ENCODE assay signal across 1 cellular context in genomic region chr7:26684447-26684846, GRCh38.
A peak's percentile ranks its signal among the peaks of the same experiment; 100 is the strongest.
TF ChIP-seq lines count a peak whose summit lies in the region.

No MANE protein-coding gene starts in this region.

TF ChIP-seq in HEK293, 187 proteins besides CTCF, POLR2A, EP300 and RAD21 (continued from another document):
- TF ChIP-seq PRDM6 (tag by site-specific recombination; IDR thresholded peaks at IDR 0.05) (peak; percentile 88), MZF1 (tag by site-specific recombination; IDR thresholded peaks at IDR 0.05; ENCODE audit: borderline replicate concordance) (peak; percentile 42; the same call in 1 of the 2 replicates), OSR2 (tag by site-specific recombination; IDR thresholded peaks at IDR 0.05) (peak; percentile 79), ZNF10 (tag by site-specific recombination; IDR thresholded peaks at IDR 0.05) (peak; percentile 66), BCL11A (tag by site-specific recombination; IDR thresholded peaks at IDR 0.05; ENCODE audit: low read depth) (0 out of 2 replicates have a peak, but pooled peaks have one; percentile 38), ZNF366 (tag by site-specific recombination; conservative IDR thresholded peaks at IDR 0.05) (0 out of 2 replicates have a peak, but pooled peaks have one; percentile 42), ZNF239 (tag by site-specific recombination; IDR thresholded peaks at IDR 0.05) (no peak), BCL11B (tag by site-specific recombination; IDR thresholded peaks at IDR 0.05; ENCODE audit: low read depth) (peak; percentile 54; the same call in 1 of the 2 replicates), MEIS1 (CRISPR knock-in tag; IDR thresholded peaks at IDR 0.05; ENCODE audit: borderline replicate concordance) (peak; percentile 43; the same call in 1 of the 2 replicates), ZNF416 (tag by site-specific recombination; IDR thresholded peaks at IDR 0.05) (no peak), ZNF639 (tag by site-specific recombination; IDR thresholded peaks at IDR 0.05) (no peak), ZNF501 (tag by site-specific recombination; IDR thresholded peaks at IDR 0.05) (peak; percentile 55), IKZF3 (tag by site-specific recombination; IDR thresholded peaks at IDR 0.05) (peak; percentile 49), KLF8 (tag by site-specific recombination; IDR thresholded peaks at IDR 0.05) (peak; percentile 60; the same call in 1 of the 2 replicates), PRDM4 (tag by site-specific recombination; IDR thresholded peaks at IDR 0.05) (peak; percentile 71), SP7 (tag by site-specific recombination; IDR thresholded peaks at IDR 0.05) (peak; percentile 81), ZNF335 (tag by site-specific recombination; conservative IDR thresholded peaks at IDR 0.05) (no peak), KLF10 (tag by site-specific recombination; IDR thresholded peaks at IDR 0.05) (peak; percentile 63), ZSCAN23 (tag by site-specific recombination; IDR thresholded peaks at IDR 0.05) (no peak), FEZF1 (tag by site-specific recombination; IDR thresholded peaks at IDR 0.05) (peak; percentile 78), OVOL3 (tag by site-specific recombination; IDR thresholded peaks at IDR 0.05) (0 out of 2 replicates have a peak, but pooled peaks have one; percentile 15), SP3 (tag by site-specific recombination; IDR thresholded peaks at IDR 0.05) (no peak), ZNF585B (tag by site-specific recombination; IDR thresholded peaks at IDR 0.05) (no peak)
- TF ChIP-seq, protein P1, sequence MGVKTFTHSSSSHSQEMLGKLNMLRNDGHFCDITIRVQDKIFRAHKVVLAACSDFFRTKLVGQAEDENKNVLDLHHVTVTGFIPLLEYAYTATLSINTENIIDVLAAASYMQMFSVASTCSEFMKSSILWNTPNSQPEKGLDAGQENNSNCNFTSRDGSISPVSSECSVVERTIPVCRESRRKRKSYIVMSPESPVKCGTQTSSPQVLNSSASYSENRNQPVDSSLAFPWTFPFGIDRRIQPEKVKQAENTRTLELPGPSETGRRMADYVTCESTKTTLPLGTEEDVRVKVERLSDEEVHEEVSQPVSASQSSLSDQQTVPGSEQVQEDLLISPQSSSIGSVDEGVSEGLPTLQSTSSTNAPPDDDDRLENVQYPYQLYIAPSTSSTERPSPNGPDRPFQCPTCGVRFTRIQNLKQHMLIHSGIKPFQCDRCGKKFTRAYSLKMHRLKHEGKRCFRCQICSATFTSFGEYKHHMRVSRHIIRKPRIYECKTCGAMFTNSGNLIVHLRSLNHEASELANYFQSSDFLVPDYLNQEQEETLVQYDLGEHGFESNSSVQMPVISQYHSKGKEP (tag by site-specific recombination; IDR thresholded peaks at IDR 0.05): peak; percentile 66; the same call in 1 of the 2 replicates
- TF ChIP-seq, protein P2, sequence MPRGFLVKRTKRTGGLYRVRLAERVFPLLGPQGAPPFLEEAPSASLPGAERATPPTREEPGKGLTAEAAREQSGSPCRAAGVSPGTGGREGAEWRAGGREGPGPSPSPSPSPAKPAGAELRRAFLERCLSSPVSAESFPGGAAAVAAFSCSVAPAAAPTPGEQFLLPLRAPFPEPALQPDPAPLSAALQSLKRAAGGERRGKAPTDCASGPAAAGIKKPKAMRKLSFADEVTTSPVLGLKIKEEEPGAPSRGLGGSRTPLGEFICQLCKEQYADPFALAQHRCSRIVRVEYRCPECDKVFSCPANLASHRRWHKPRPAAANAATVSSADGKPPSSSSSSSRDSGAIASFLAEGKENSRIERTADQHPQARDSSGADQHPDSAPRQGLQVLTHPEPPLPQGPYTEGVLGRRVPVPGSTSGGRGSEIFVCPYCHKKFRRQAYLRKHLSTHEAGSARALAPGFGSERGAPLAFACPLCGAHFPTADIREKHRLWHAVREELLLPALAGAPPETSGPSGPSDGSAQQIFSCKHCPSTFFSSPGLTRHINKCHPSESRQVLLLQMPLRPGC (tag by site-specific recombination; IDR thresholded peaks at IDR 0.05): 0 out of 2 replicates have a peak, but pooled peaks have one; percentile 47
TF ChIP-seq in HEK293: peak in this region for 24.
